In the genomic region with DNA sequence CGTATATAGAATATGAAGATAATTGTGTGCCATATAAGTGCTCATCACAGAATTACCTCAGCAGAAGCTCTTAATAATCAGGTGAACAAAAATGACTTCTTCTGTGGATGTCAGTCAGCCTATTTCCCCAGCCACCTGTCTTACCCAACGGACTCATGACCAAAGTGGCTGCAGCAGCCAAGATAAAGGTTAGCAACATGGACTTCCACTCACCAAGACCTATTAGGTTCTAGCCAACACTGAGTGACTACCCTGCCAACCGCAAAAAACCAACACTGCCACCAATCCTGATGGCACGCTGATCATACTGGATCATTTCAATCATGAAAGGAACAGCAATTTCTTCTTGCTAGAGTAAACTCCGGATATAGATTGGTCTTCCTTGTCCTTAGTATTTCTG, we compare ENCODE assay signal across 14 cellular contexts. TPM values are rescaled to one million over a fixed set of nuclear protein-coding genes. Genes with fewer than 3 reads are reported as not detected.
DNase-seq lines count a peak whose midpoint lies in the region; ATAC-seq and TF ChIP-seq lines count a peak whose summit lies in the region.
"Had no signal": no experiment of that assay in that cellular context is flagged by ENCODE, and none has a peak within 500 bp of the region (broad histone marks: within the 10 kb centered on the region; RNA-seq: fewer than 3 reads in every experiment).

No MANE protein-coding gene starts in this region.

- peaks cover 61% of the 10 kb centered on the region for H3K4me1 Mint-ChIP-seq in activated B cell treated with CpG ODN at 0.5 μM for 24 hours
- peaks cover 65% of the 10 kb centered on the region for H3K4me1 Mint-ChIP-seq in activated T-cell treated with anti-CD3 and anti-CD28 coated beads, Interleukin-2, amount 50 U/mL, for 4 hours (ENCODE audit: low read depth)

- POLR2A ChIA-PET in activated B cell treated with CpG ODN at 0.5 μM for 24 hours (lab: Charles Lee): interaction anchor here (0.8 to 1.4 kb wide), 2 partner anchors 12 to 45 kb away, joined by 3 to 5 read pairs; a partner anchor contains a TSS

- H3K27ac ChIP-seq in cardiac muscle cell (peak overlapping the region; percentile 9), neutrophil (peak overlapping the region; percentile 61), stomach smooth muscle (ENCODE audit: low read length) (peak overlapping the region; percentile 49)
- H3K27ac ChIP-seq: A549 had no signal

- H3K27me3 ChIP-seq in cardiac muscle cell (no peaks in the 10 kb centered on the region), neutrophil (no peaks in the 10 kb centered on the region), stomach smooth muscle (ENCODE audit: control insufficient read depth in 1 of 2, insufficient read depth in 2 of 2, low read length in 2 of 2) (no peaks in the 10 kb centered on the region)

- H3K9ac ChIP-seq in stomach smooth muscle (ENCODE audit: low read length in 2 of 2): no peak overlapping the region

- intact Hi-C loops in cardiac septum (cut with DNase I): no loop called here
- intact Hi-C loops in activated B cell treated with CpG ODN at 0.5 μM for 24 hours (cut with micrococcal nuclease): loop anchor here (2.0 kb wide), 1 partner anchor 17 kb away; no protein-coding TSS in a partner anchor

- no peak overlapping the region for H3K4me3 ChIP-seq in cardiac muscle cell
- H3K4me3 ChIP-seq in neutrophil (ENCODE audit: low read depth in 1 of 2, low read length in 1 of 2): no peak overlapping the region
- H3K4me3 ChIP-seq in stomach smooth muscle (ENCODE audit: low read length in 2 of 2): no peak overlapping the region
- H3K4me3 ChIP-seq: A549 had no signal

- no peak for DNase-seq in cardiac muscle cell (ENCODE audit: low read depth in 1 of 2, low spot score in 1 of 2)
- DNase-seq in cardiac septum (ENCODE audit: low spot score): no peak
- no peak for DNase-seq in activated B cell treated with CpG ODN at 0.5 μM for 24 hours
- DNase-seq in cortex of kidney (lab: John Stamatoyannopoulos, UW): no peak
- DNase-seq in nucleus accumbens (lab: John Stamatoyannopoulos, UW): no peak
- no peak for DNase-seq in activated T-cell treated with anti-CD3 and anti-CD28 coated beads, Interleukin-2, amount 50 U/mL, for 4 hours
- DNase-seq: DMS 273 treated with DMSO at 0.1 percent for 48 hours, NCI-H1436, NCI-H2029 treated with DMSO at 0.1 percent for 48 hours, NCI-H524 had no signal

- CTCF ChIA-PET in activated B cell treated with CpG ODN at 0.5 μM for 24 hours (lab: Charles Lee): no interaction called here

- H3K36me3 ChIP-seq in cardiac muscle cell (no peaks in the 10 kb centered on the region), neutrophil (no peaks in the 10 kb centered on the region), stomach smooth muscle (ENCODE audit: control insufficient read depth in 2 of 2, insufficient read depth in 2 of 2, low read length in 2 of 2) (peaks cover 0 to 3% of the 10 kb centered on the region in 2 donors)

- peaks cover 28% of the 10 kb centered on the region for H3K36me3 Mint-ChIP-seq in activated B cell treated with CpG ODN at 0.5 μM for 24 hours (ENCODE audit: low read depth)
- H3K36me3 Mint-ChIP-seq in activated T-cell treated with anti-CD3 and anti-CD28 coated beads, Interleukin-2, amount 50 U/mL, for 4 hours (ENCODE audit: insufficient read depth): peaks cover 9% of the 10 kb centered on the region

- peak overlapping the region; percentile 6 for H3K27ac Mint-ChIP-seq in activated B cell treated with CpG ODN at 0.5 μM for 24 hours

- no peak for ATAC-seq in activated B cell treated with CpG ODN at 0.5 μM for 24 hours (ENCODE audit: low read depth)
- ATAC-seq in activated T-cell treated with anti-CD3 and anti-CD28 coated beads, Interleukin-2, amount 50 U/mL, for 4 hours: no peak

- H3K4me1 ChIP-seq in cardiac muscle cell (ENCODE audit: low read depth) (no peaks in the 10 kb centered on the region), neutrophil (ENCODE audit: control insufficient read depth in 1 of 2, insufficient read depth in 1 of 2, low read depth in 1 of 2, low read length in 1 of 2) (peaks cover 0 to 13% of the 10 kb centered on the region in 2 experiments), stomach smooth muscle (ENCODE audit: control insufficient read depth, insufficient read depth, low read length) (peaks cover 13% of the 10 kb centered on the region)

- no peaks in the 10 kb centered on the region for H3K27me3 Mint-ChIP-seq in activated B cell treated with CpG ODN at 0.5 μM for 24 hours
- no peaks in the 10 kb centered on the region for H3K27me3 Mint-ChIP-seq in activated T-cell treated with anti-CD3 and anti-CD28 coated beads, Interleukin-2, amount 50 U/mL, for 4 hours (ENCODE audit: low read depth)

- H3K9me3 ChIP-seq in cardiac muscle cell (ENCODE audit: low read depth) (no peaks in the 10 kb centered on the region), neutrophil (no peaks in the 10 kb centered on the region), stomach smooth muscle (ENCODE audit: control insufficient read depth in 2 of 2, low read length in 2 of 2) (no peaks in the 10 kb centered on the region)
- H3K9me3 ChIP-seq: A549 had no signal

- no peak overlapping the region for H3K4me3 Mint-ChIP-seq in activated B cell treated with CpG ODN at 0.5 μM for 24 hours
- no peak overlapping the region for H3K4me3 Mint-ChIP-seq in activated T-cell treated with anti-CD3 and anti-CD28 coated beads, Interleukin-2, amount 50 U/mL, for 4 hours
- H3K4me3 Mint-ChIP-seq: HFFc6 had no signal

- no peak for TF ChIP-seq CTCF in cardiac muscle cell (IDR thresholded peaks at IDR 0.05; ENCODE audit: low read depth, low read length)
- no peak for TF ChIP-seq CTCF in activated B cell treated with CpG ODN at 0.5 μM for 24 hours (IDR thresholded peaks at IDR 0.05)
- TF ChIP-seq CTCF in neutrophil (IDR thresholded peaks at IDR 0.05): no peak

- H3K9me3 Mint-ChIP-seq in activated B cell treated with CpG ODN at 0.5 μM for 24 hours: no peaks in the 10 kb centered on the region
- H3K9me3 Mint-ChIP-seq in activated T-cell treated with anti-CD3 and anti-CD28 coated beads, Interleukin-2, amount 50 U/mL, for 4 hours: no peaks in the 10 kb centered on the region
- H3K9me3 Mint-ChIP-seq: HFFc6 had no signal

RNA-seq across cellular contexts. Expression of a gene that starts 12.1 kb away (rescaled TPM):
- total RNA-seq in cardiac muscle cell (137 and 146 TPM in 2 replicates), cardiac septum (63.8 TPM), activated B cell treated with CpG ODN at 0.5 μM for 24 hours (68.9 and 71.2 TPM in 2 replicates)
- polyA plus RNA-seq in cardiac muscle cell: 99.6 and 117 TPM in 2 replicates
- total RNA-seq in activated T-cell treated with anti-CD3 and anti-CD28 coated beads, Interleukin-2, amount 50 U/mL, for 4 hours: 10 to 100 TPM; 72.3 to 82.9 (median 79.2) TPM

RNA-seq across cellular contexts. Expression of a gene that starts 44.6 kb away (rescaled TPM):
- total RNA-seq in cardiac muscle cell (16.0 and 19.2 TPM in 2 replicates), cardiac septum (25.7 TPM), activated B cell treated with CpG ODN at 0.5 μM for 24 hours (40.6 and 44.3 TPM in 2 replicates)
- polyA plus RNA-seq in cardiac muscle cell: 8.1 and 22.9 TPM in 2 replicates
- total RNA-seq in activated T-cell treated with anti-CD3 and anti-CD28 coated beads, Interleukin-2, amount 50 U/mL, for 4 hours: 10 to 100 TPM; 28.7 to 30.6 (median 30.5) TPM

RNA-seq across cellular contexts. Expression of a gene that starts 45.8 kb away (rescaled TPM):
- total RNA-seq in cardiac muscle cell (4.1 and 6.4 TPM in 2 replicates), cardiac septum (2.6 TPM), activated B cell treated with CpG ODN at 0.5 μM for 24 hours (2.9 and 3.8 TPM in 2 replicates)
- 5.9 and 9.0 TPM in 2 replicates for polyA plus RNA-seq in cardiac muscle cell
- 10 to 100 TPM in 1 of 3 donors, 1 to 10 TPM in 2; 9.1 to 12.0 (median 9.3) TPM for total RNA-seq in activated T-cell treated with anti-CD3 and anti-CD28 coated beads, Interleukin-2, amount 50 U/mL, for 4 hours

RNA-seq across cellular contexts. Expression of a gene that starts 49.7 kb away (rescaled TPM):
- total RNA-seq in cardiac muscle cell (25.0 and 31.8 TPM in 2 replicates), cardiac septum (15.2 TPM), activated B cell treated with CpG ODN at 0.5 μM for 24 hours (34.9 and 38.9 TPM in 2 replicates)
- polyA plus RNA-seq in cardiac muscle cell: 39.6 and 50.4 TPM in 2 replicates
- total RNA-seq in activated T-cell treated with anti-CD3 and anti-CD28 coated beads, Interleukin-2, amount 50 U/mL, for 4 hours: 10 to 100 TPM; 31.1 to 38.8 (median 36.0) TPM

Comparison
In these comparisons a context has a peak if more than half of its experiments do, and no peak if none do; other contexts are left out.
1. H3K27ac ChIP-seq: peak in every context shown above with its lines; median percentile 61 in neutrophil; 49 in stomach smooth muscle; 9 in cardiac muscle cell.